Comparison of ENCODE assay signal across 8 cellular contexts in genomic region chr5:7392401-7393024, GRCh38. TPM values are rescaled to one million over a fixed set of nuclear protein-coding genes. Genes with fewer than 3 reads are reported as not detected.
A peak's percentile ranks its signal among the peaks of the same experiment; 100 is the strongest.
DNase-seq lines count a peak whose midpoint lies in the region; ATAC-seq and TF ChIP-seq lines count a peak whose summit lies in the region.

No MANE protein-coding gene starts in this region.

- H3K36me3 ChIP-seq in heart left ventricle (no peaks in the 10 kb centered on the region), gastrocnemius medialis (no peaks in the 10 kb centered on the region), spleen (no peaks in the 10 kb centered on the region)

- H3K27me3 ChIP-seq in heart left ventricle (peaks cover 6 to 34% (median 20%) of the 10 kb centered on the region in 9 donors), right cardiac atrium (ENCODE audit: control insufficient read depth, insufficient read depth) (no peaks in the 10 kb centered on the region), gastrocnemius medialis (no peaks in the 10 kb centered on the region), spleen (replicated peaks in 1 of 7) (peaks cover 3 to 43% (median 32%) of the 10 kb centered on the region in 7 donors)

- H3K4me1 ChIP-seq in heart left ventricle = peaks cover 0 to 21% (median 0%) of the 10 kb centered on the region in 12 donors
- no peaks in the 10 kb centered on the region for H3K4me1 ChIP-seq in right cardiac atrium (ENCODE audit: control insufficient read depth, insufficient read depth, low read length)
- H3K4me1 ChIP-seq in gastrocnemius medialis = peaks cover 4 to 16% of the 10 kb centered on the region in 2 donors
- peaks cover 0 to 21% (median 5%) of the 10 kb centered on the region in 6 donors for H3K4me1 ChIP-seq in spleen

- H3K27ac ChIP-seq in heart left ventricle (no peak overlapping the region), right cardiac atrium (ENCODE audit: low read length) (no peak overlapping the region), gastrocnemius medialis (peak overlapping the region; percentile 69 to 89 (median 86)), spleen (no peak overlapping the region)

- intact Hi-C loops in heart left ventricle (cut with DNase I) (loop anchor here in 6 of 10 donors (2.0 to 10.0 kb wide), 3 partner anchors 625 to 628 kb away; no protein-coding TSS in a partner anchor), right cardiac atrium (cut with DNase I) (no loop called here), gastrocnemius medialis (cut with DNase I; ENCODE audit: low total_unique reads) (loop anchor here (1.0 to 10.0 kb wide), 6 partner anchors 131 to 1918 kb away; no protein-coding TSS in a partner anchor), spleen (cut with DNase I; ENCODE audit: low total_unique reads) (no loop called here)

- DNase-seq in heart left ventricle = no peak
- DNase-seq in right cardiac atrium = no peak
- DNase-seq in NOMO-1 treated with dmso at 0.1 percent for 144 hours (lab: John Stamatoyannopoulos, UW; ENCODE audit: unreplicated experiment) = peak; percentile 42
- peak; percentile 25 for DNase-seq in fibroblast of villous mesenchyme (ENCODE audit: low read depth)
- DNase-seq in gastrocnemius medialis = peak in 1 of 2 donors; percentile 29
- no peak for DNase-seq in stimulated activated CD4-positive, alpha-beta T cell treated with anti-CD3 and anti-CD28 coated beads, Interleukin-2, amount 100 ng/mL, for 48 hours
- no peak for DNase-seq in spleen

- H3K9me3 ChIP-seq in heart left ventricle (no peaks in the 10 kb centered on the region), right cardiac atrium (ENCODE audit: control insufficient read depth, low read length) (no peaks in the 10 kb centered on the region), gastrocnemius medialis (no peaks in the 10 kb centered on the region), spleen (no peaks in the 10 kb centered on the region)

- WGBS in heart left ventricle, 4 donors = 35 to 42% (median 38%) methylated on average over 7 of the region's 7 CpGs
- 41% methylated on average over 7 of the region's 7 CpGs for WGBS in right cardiac atrium
- 44 to 52% (median 49%) methylated on average over 7 of the region's 7 CpGs for WGBS in spleen, 5 donors

- peak in 11 of 12 donors; percentile 10 to 62 (median 47) for TF ChIP-seq CTCF in heart left ventricle (IDR thresholded peaks at IDR 0.05)
- TF ChIP-seq CTCF in fibroblast of villous mesenchyme (IDR thresholded peaks at IDR 0.05; ENCODE audit: insufficient read depth, low read depth, low read length) = peak; percentile 32
- peak; percentile 32 to 72 (median 47) for TF ChIP-seq CTCF in gastrocnemius medialis (IDR thresholded peaks at IDR 0.05 in 4 of 5, conservative IDR thresholded peaks at IDR 0.05 in 1 of 5)
- peak in 1 of 11 experiments; percentile 28 for TF ChIP-seq CTCF in spleen (IDR thresholded peaks at IDR 0.05 in 8 of 11, conservative IDR thresholded peaks at IDR 0.05 in 3 of 11)

- TF ChIP-seq POLR2A in heart left ventricle (IDR thresholded peaks at IDR 0.05) (no peak), gastrocnemius medialis (IDR thresholded peaks at IDR 0.05) (no peak), spleen (IDR thresholded peaks at IDR 0.05) (no peak)

- no peak overlapping the region for H3K4me3 ChIP-seq in heart left ventricle
- H3K4me3 ChIP-seq in right cardiac atrium (ENCODE audit: low read length) = no peak overlapping the region
- no peak overlapping the region for H3K4me3 ChIP-seq in fibroblast of villous mesenchyme (ENCODE audit: low read depth, low read length)
- H3K4me3 ChIP-seq in gastrocnemius medialis = no peak overlapping the region
- no peak overlapping the region for H3K4me3 ChIP-seq in spleen

- in situ Hi-C loops in gastrocnemius medialis (cut with MboI; ENCODE audit: low sequenced_read_pairs in 4 of 4) = loop anchor here (10.0 to 25.0 kb wide), 5 partner anchors 120 to 370 kb away; no protein-coding TSS in a partner anchor

- ATAC-seq in heart left ventricle (peak in 2 of 4 donors; percentile 35 to 54), right cardiac atrium (no peak), gastrocnemius medialis (peak in 1 of 2 donors; percentile 27), HG02759 (IDR thresholded peaks at IDR 0.05; ENCODE audit: unreplicated experiment) (no peak)

RNA-seq across cellular contexts. Expression of gene ADCY2, which starts 3.4 kb away (rescaled TPM):
- total RNA-seq in heart left ventricle = under 1 TPM; 0.13 to 0.96 (median 0.34) TPM
- polyA plus RNA-seq in heart left ventricle = under 1 TPM; 0.04 to 0.11 TPM
- total RNA-seq in right cardiac atrium = 1 to 10 TPM in 2 of 4 donors, under 1 TPM in 2; 0.20 to 1.5 (median 0.79) TPM
- 0.27 TPM for polyA plus RNA-seq in right cardiac atrium
- under 0.01 and 0.32 TPM in 2 replicates for total RNA-seq in fibroblast of villous mesenchyme
- total RNA-seq in gastrocnemius medialis = 10 to 100 TPM; 24.3 to 50.1 (median 36.5) TPM
- total RNA-seq in spleen = 1 to 10 TPM in 1 of 7 donors, under 1 TPM in 6; 0.10 to 1.5 (median 0.49) TPM
- polyA plus RNA-seq in spleen = under 1 TPM; 0.02 to 0.07 (median 0.06) TPM

Comparison
In these comparisons a context has a peak if more than half of its experiments do, and no peak if none do; other contexts are left out.
1. intact Hi-C loops: an anchor here in heart left ventricle (2.0 to 10.0 kb wide) and gastrocnemius medialis (1.0 to 10.0 kb wide); none called in right cardiac atrium and spleen.
2. DNase-seq: peak in NOMO-1 treated with dmso at 0.1 percent for 144 hours (single experiment) and fibroblast of villous mesenchyme (single experiment); none in heart left ventricle (0 of 5), right cardiac atrium (0 of 3), stimulated activated CD4-positive, alpha-beta T cell treated with anti-CD3 and anti-CD28 coated beads, Interleukin-2, amount 100 ng/mL, for 48 hours (0 of 2) and spleen (single experiment).
3. H3K27ac ChIP-seq: peak in gastrocnemius medialis (4 of 4); none in heart left ventricle (0 of 12), right cardiac atrium (single experiment) and spleen (0 of 8).
4. RNA of gene ADCY2, which starts 3.4 kb away (total RNA-seq): 24.3 to 50.1 TPM in gastrocnemius medialis; 0.20 to 1.5 TPM in right cardiac atrium, 0.10 to 1.5 TPM in spleen, 0.13 to 0.96 TPM in heart left ventricle and under 0.01 to 0.32 TPM in fibroblast of villous mesenchyme; every median in the first group is over 10 times any median in the second.